In genomic region chr7:157690058-157690832, GRCh38 we compare ENCODE assay signal across 8 cellular contexts.
DNase-seq lines count a peak whose midpoint lies in the region; ATAC-seq and TF ChIP-seq lines count a peak whose summit lies in the region.

No MANE protein-coding gene starts in this region.

- H3K4me2 ChIP-seq in BLaER1 (peak overlapping the region; percentile 96), neural cell (ENCODE audit: low read length) (peak overlapping the region; percentile 64)

- peaks cover 6% of the 10 kb centered on the region for H3F3A ChIP-seq in neural cell (ENCODE audit: insufficient read depth, low read length, poor library complexity, severe bottlenecking)

- no peaks in the 10 kb centered on the region for H3K9me2 ChIP-seq in neural cell (ENCODE audit: insufficient read depth, low read length)

- H3K79me2 ChIP-seq in neural cell (replicated peaks; ENCODE audit: insufficient read depth, low read length) = peaks cover 72% of the 10 kb centered on the region

- no peak for TF ChIP-seq EP300 in neural cell (conservative IDR thresholded peaks at IDR 0.05; ENCODE audit: poor library complexity, severe bottlenecking)

- H3K4me3 ChIP-seq in BLaER1 (peak overlapping the region; percentile 66), HUES48 (ENCODE audit: low read depth, low read length) (peak overlapping the region; percentile 50; the same call in 1 of the 2 replicates), cardiac fibroblast (replicated peaks in 1 of 2; ENCODE audit: low read depth in 2 of 2, low read length in 2 of 2) (peak overlapping the region; percentile 18 to 25), neural cell (ENCODE audit: low read length) (peak overlapping the region; percentile 98)

- no peak overlapping the region for H2AFZ ChIP-seq in neural cell (ENCODE audit: low read depth, low read length)

- TF ChIP-seq CTCF in cardiac fibroblast (IDR thresholded peaks at IDR 0.05; ENCODE audit: low read depth, low read length) = no peak
- no peak for TF ChIP-seq CTCF in neural cell (IDR thresholded peaks at IDR 0.05; ENCODE audit: poor library complexity, severe bottlenecking)

- H3K9me3 ChIP-seq in BLaER1 (no peaks in the 10 kb centered on the region), HUES48 (ENCODE audit: control insufficient read depth, insufficient read depth, low read length) (no peaks in the 10 kb centered on the region), neural cell (ENCODE audit: low read length) (no peaks in the 10 kb centered on the region)

- H3K27ac ChIP-seq in BLaER1 (no peak overlapping the region), HUES48 (ENCODE audit: low read depth, low read length) (no peak overlapping the region), neural cell (ENCODE audit: low read length) (peak overlapping the region; percentile 99)

- no peak for TF ChIP-seq RAD21 in neural cell (conservative IDR thresholded peaks at IDR 0.05)

- H3K9ac ChIP-seq in BLaER1 = no peak overlapping the region
- H3K9ac ChIP-seq in HUES48 (ENCODE audit: low read depth, low read length) = no peak overlapping the region
- H3K9ac ChIP-seq in neural cell (ENCODE audit: low read length) = peak overlapping the region; percentile 99

- ATAC-seq in HG03097 (IDR thresholded peaks at IDR 0.05; ENCODE audit: low FRiP score, unreplicated experiment) = no peak

- H3K27me3 ChIP-seq in BLaER1 = peaks cover 98% of the 10 kb centered on the region
- H3K27me3 ChIP-seq in HUES48 (ENCODE audit: control insufficient read depth, insufficient read depth, low read length) = peaks cover 98% of the 10 kb centered on the region
- H3K27me3 ChIP-seq in neural cell (ENCODE audit: insufficient read depth, low read depth, low read length) = no peaks in the 10 kb centered on the region

- H3K36me3 ChIP-seq in BLaER1 (no peaks in the 10 kb centered on the region), HUES48 (ENCODE audit: control insufficient read depth, insufficient read depth, low read length) (no peaks in the 10 kb centered on the region), neural cell (ENCODE audit: insufficient read depth, low read length) (no peaks in the 10 kb centered on the region)

- H3K4me1 ChIP-seq in BLaER1 (peaks cover 48% of the 10 kb centered on the region), HUES48 (ENCODE audit: control insufficient read depth, insufficient read depth, low read length) (peaks cover 13% of the 10 kb centered on the region)

- DNase-seq in cardiac fibroblast (ENCODE audit: low read depth in 2 of 2) (peak in 1 of 2 donors; percentile 7), D341Med (ENCODE audit: low spot score) (no peak), NCI-H69 (lab: John Stamatoyannopoulos, UW) (no peak)
- DNase-seq in stimulated activated CD4-positive, alpha-beta T cell treated with anti-CD3 and anti-CD28 coated beads, Interleukin-4, amount 100 ng/mL, for 1 hour = no peak

- peaks cover 90% of the 10 kb centered on the region for H4K20me1 ChIP-seq in BLaER1
- peaks cover 12% of the 10 kb centered on the region for H4K20me1 ChIP-seq in neural cell (ENCODE audit: insufficient read depth)

TF ChIP-seq in neural cell, 6 proteins besides CTCF, POLR2A, EP300 and RAD21:
- TF ChIP-seq POLR2AphosphoS5 (IDR thresholded peaks at IDR 0.05) = peak; percentile 4
- no peak for TF ChIP-seq TAF1 (IDR thresholded peaks at IDR 0.05; ENCODE audit: low read depth)
- TF ChIP-seq EZH2 (IDR thresholded peaks at IDR 0.05; ENCODE audit: borderline replicate concordance, insufficient read depth, low read length, poor library complexity, severe bottlenecking) = no peak
- TF ChIP-seq REST (IDR thresholded peaks at IDR 0.05; ENCODE audit: borderline replicate concordance) = peak; percentile 36
- no peak for TF ChIP-seq MXI1 (conservative IDR thresholded peaks at IDR 0.05; ENCODE audit: poor library complexity, severe bottlenecking)

Comparison
In these comparisons a context has a peak if more than half of its experiments do, and no peak if none do; other contexts are left out.
1. H3K4me3 ChIP-seq: peak in every context shown above with its lines; median percentile 98 in neural cell; 66 in BLaER1; 50 in HUES48; 22 in cardiac fibroblast.